20 cellular contexts compared by ENCODE assay signal in the genomic region with DNA sequence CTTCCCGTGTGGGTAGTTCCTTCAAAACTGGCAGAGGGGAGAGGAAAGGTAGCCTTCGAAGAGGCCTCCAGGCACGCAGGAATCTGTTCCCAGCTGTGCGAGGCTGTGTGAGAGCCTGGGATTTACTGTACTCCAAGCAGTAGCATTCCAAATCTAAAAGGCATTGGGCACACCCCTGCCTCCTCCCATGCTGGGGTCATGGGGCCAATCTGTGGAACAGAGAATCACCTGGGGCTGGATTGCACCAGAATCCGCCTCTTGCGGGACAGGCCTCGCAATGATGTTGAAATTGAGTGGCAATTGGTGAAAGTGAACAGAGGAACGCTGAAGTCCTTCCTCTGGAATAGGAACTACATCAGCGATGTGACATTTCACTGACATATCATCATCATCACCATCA.
"Had no signal": no experiment of that assay in that cellular context is flagged by ENCODE, and none has a peak within 500 bp of the region (broad histone marks: within the 10 kb centered on the region; RNA-seq: fewer than 3 reads in every experiment).

No MANE protein-coding gene starts in this region.

- H3K4me3 Mint-ChIP-seq: activated CD4-positive, alpha-beta memory T cell treated with anti-CD3 and anti-CD28 coated beads for 36 hours; activated naive CD8-positive, alpha-beta T cell treated with anti-CD3 and anti-CD28 coated beads for 36 hours; activated T-helper 1 cell treated with anti-CD3 and anti-CD28 coated beads, Interleukin-12 subunit alpha, Interleukin-12 subunit beta, Interleukin-2, Interleukin-4 antibody, amounts not matched to agents 30 ng/mL and 10 ng/mL and 1 ng/mL, durations not matched to agents 14 hours and 24 hours and 36 hours; nephron; stimulated activated memory B cell treated with anti-CD40 and anti-IgM and Interleukin-4, amounts not matched to agents 10 μg/mL and 1 μg/mL and 100 μg/mL, for 72 hours; T-helper 1 cell treated with Interleukin-12 subunit alpha and Interleukin-12 subunit beta and Interleukin-4 antibody, amounts not matched to agents 30 μg/mL and 1 μg/mL, for 36 hours had no signal

- H3K4me1 ChIP-seq: left ventricle myocardium inferior, suprapubic skin, uterus had no signal

- ATAC-seq: sciatic nerve; stimulated activated memory B cell treated with anti-CD40 and anti-IgM and Interleukin-4, amounts not matched to agents 10 μg/mL and 1 μg/mL and 100 μg/mL, for 72 hours had no signal

- H3K27ac ChIP-seq: hepatocyte, left ventricle myocardium inferior, stomach, suprapubic skin, uterus had no signal

- H3K27ac Mint-ChIP-seq: activated CD4-positive, alpha-beta memory T cell treated with anti-CD3 and anti-CD28 coated beads for 36 hours; activated naive CD8-positive, alpha-beta T cell treated with anti-CD3 and anti-CD28 coated beads for 36 hours; activated T-helper 1 cell treated with anti-CD3 and anti-CD28 coated beads, Interleukin-12 subunit alpha, Interleukin-12 subunit beta, Interleukin-2, Interleukin-4 antibody, amounts not matched to agents 30 ng/mL and 10 ng/mL and 1 ng/mL, durations not matched to agents 14 hours and 24 hours and 36 hours; nephron; stimulated activated memory B cell treated with anti-CD40 and anti-IgM and Interleukin-4, amounts not matched to agents 10 μg/mL and 1 μg/mL and 100 μg/mL, for 72 hours; T-helper 1 cell treated with Interleukin-12 subunit alpha and Interleukin-12 subunit beta and Interleukin-4 antibody, amounts not matched to agents 30 μg/mL and 1 μg/mL, for 36 hours had no signal

- H3K27me3 ChIP-seq: hepatocyte, uterus had no signal

- H3K36me3 ChIP-seq: left ventricle myocardium inferior, stomach, suprapubic skin, uterus had no signal

- H3K36me3 Mint-ChIP-seq: activated naive CD8-positive, alpha-beta T cell treated with anti-CD3 and anti-CD28 coated beads for 36 hours; stimulated activated memory B cell treated with anti-CD40 and anti-IgM and Interleukin-4, amounts not matched to agents 10 μg/mL and 1 μg/mL and 100 μg/mL, for 72 hours had no signal

- H3K4me3 ChIP-seq: hepatocyte, left ventricle myocardium inferior, smooth muscle cell, stomach, suprapubic skin, uterus had no signal

- H3K4me1 Mint-ChIP-seq: activated naive CD8-positive, alpha-beta T cell treated with anti-CD3 and anti-CD28 coated beads for 36 hours; stimulated activated memory B cell treated with anti-CD40 and anti-IgM and Interleukin-4, amounts not matched to agents 10 μg/mL and 1 μg/mL and 100 μg/mL, for 72 hours had no signal

- DNase-seq: activated CD4-positive, alpha-beta memory T cell treated with anti-CD3 and anti-CD28 coated beads for 36 hours; activated CD4-positive, alpha-beta T cell treated with anti-CD3 and anti-CD28 coated beads for 48 hours; activated naive CD4-positive, alpha-beta T cell treated with Interleukin-2 at 50 U/mL for 16 hours; activated naive CD8-positive, alpha-beta T cell treated with anti-CD3 and anti-CD28 coated beads for 36 hours; amygdala; glutamatergic neuron; kidney glomerular epithelial cell; left ventricle myocardium inferior; posterior cingulate gyrus; stimulated activated CD4-positive, alpha-beta T cell treated with anti-CD3 and anti-CD28 coated beads, Interleukin-15, amount 100 ng/mL, for 24 hours; stomach; uterus had no signal
